In the genomic region with DNA sequence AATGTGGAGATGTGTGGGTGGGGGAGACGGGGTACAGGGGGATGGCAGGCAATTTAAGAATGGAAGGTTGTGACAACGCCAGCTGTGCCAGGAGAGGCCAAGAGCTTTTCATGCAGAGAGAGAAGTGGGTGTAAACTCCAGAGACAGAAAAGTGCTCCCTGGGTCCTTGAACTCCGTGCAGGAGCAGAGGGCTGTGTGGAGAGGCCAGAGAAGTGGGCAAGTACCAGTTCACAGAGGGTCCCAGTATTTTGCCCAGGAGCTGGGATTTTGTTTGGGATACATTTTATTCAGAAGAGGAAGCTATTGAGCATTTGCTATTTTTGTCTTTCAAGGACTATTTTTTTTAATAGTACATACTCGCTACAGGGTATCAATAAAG, we compare ENCODE assay signal across 20 cellular contexts.
"Had no signal": no experiment of that assay in that cellular context is flagged by ENCODE, and none has a peak within 500 bp of the region (broad histone marks: within the 10 kb centered on the region; RNA-seq: fewer than 3 reads in every experiment).

No MANE protein-coding gene starts in this region.

- H3K36me3 Mint-ChIP-seq: activated naive CD4-positive, alpha-beta T cell treated with anti-CD3 and anti-CD28 coated beads, Interleukin-2, amount 50 U/mL, for 72 hours; brain; naive B cell had no signal

- H3K27me3 ChIP-seq: right atrium auricular region, upper lobe of right lung had no signal

- H3K4me1 ChIP-seq: lower lobe of right lung, right atrium auricular region, upper lobe of right lung had no signal

- H3K27ac Mint-ChIP-seq: activated naive CD4-positive, alpha-beta T cell treated with anti-CD3 and anti-CD28 coated beads, Interleukin-2, amount 50 U/mL, for 72 hours; brain; dendritic cell treated with granulocyte-macrophage colony-stimulating factor and Interleukin-4, amounts not matched to agents 40 ng/mL and 50 ng/mL, for 4 days; naive B cell had no signal

- DNase-seq: activated CD4-positive, alpha-beta T cell treated with anti-CD3 and anti-CD28 coated beads for 4 hours; activated CD4-positive, alpha-beta T cell treated with anti-CD3 and anti-CD28 coated beads, Interleukin-2, amount 50 U/mL, for 48 hours; activated CD4-positive, CD25-positive, alpha-beta regulatory T cell; activated T-cell treated with anti-CD3 and anti-CD28 coated beads for 4 hours; aorta; effector CD4-positive, alpha-beta T cell; heart right ventricle; lower lobe of right lung; psoas muscle; stimulated activated CD4-positive, alpha-beta T cell treated with anti-CD3 and anti-CD28 coated beads, Interleukin-12 subunit alpha, Interleukin-12 subunit beta, amount 100 ng/mL, for 4 hours; stimulated activated CD4-positive, alpha-beta T cell treated with anti-CD3 and anti-CD28 coated beads, Interleukin-4, amount 100 ng/mL, for 4 hours; stimulated activated naive CD8-positive, alpha-beta T cell treated with anti-CD3 and anti-CD28 coated beads, Interleukin-15, Interleukin-2, amounts not matched to agents 100 U/mL and 50 U/mL, for 24 hours; T1000; upper lobe of right lung had no signal

- H3K4me3 ChIP-seq: heart right ventricle, lower lobe of right lung, psoas muscle, right atrium auricular region, upper lobe of right lung had no signal

- H3K4me3 Mint-ChIP-seq: brain; dendritic cell treated with granulocyte-macrophage colony-stimulating factor and Interleukin-4, amounts not matched to agents 40 ng/mL and 50 ng/mL, for 4 days; naive B cell; neural crest cell had no signal

- ATAC-seq: stimulated activated naive CD8-positive, alpha-beta T cell treated with anti-CD3 and anti-CD28 coated beads, Interleukin-15, Interleukin-2, amounts not matched to agents 100 U/mL and 50 U/mL, for 24 hours had no signal

- H3K9me3 ChIP-seq: heart right ventricle, lower lobe of right lung, psoas muscle, right atrium auricular region, upper lobe of right lung had no signal

- H3K9me3 Mint-ChIP-seq: activated naive CD4-positive, alpha-beta T cell treated with anti-CD3 and anti-CD28 coated beads, Interleukin-2, amount 50 U/mL, for 72 hours; dendritic cell treated with granulocyte-macrophage colony-stimulating factor and Interleukin-4, amounts not matched to agents 40 ng/mL and 50 ng/mL, for 4 days; naive B cell had no signal

- H3K36me3 ChIP-seq: heart right ventricle, lower lobe of right lung, right atrium auricular region, upper lobe of right lung had no signal

- H3K4me1 Mint-ChIP-seq: brain, neural crest cell had no signal

- H3K27ac ChIP-seq: heart right ventricle, lower lobe of right lung, psoas muscle, right atrium auricular region, upper lobe of right lung had no signal
